In the genomic region with DNA sequence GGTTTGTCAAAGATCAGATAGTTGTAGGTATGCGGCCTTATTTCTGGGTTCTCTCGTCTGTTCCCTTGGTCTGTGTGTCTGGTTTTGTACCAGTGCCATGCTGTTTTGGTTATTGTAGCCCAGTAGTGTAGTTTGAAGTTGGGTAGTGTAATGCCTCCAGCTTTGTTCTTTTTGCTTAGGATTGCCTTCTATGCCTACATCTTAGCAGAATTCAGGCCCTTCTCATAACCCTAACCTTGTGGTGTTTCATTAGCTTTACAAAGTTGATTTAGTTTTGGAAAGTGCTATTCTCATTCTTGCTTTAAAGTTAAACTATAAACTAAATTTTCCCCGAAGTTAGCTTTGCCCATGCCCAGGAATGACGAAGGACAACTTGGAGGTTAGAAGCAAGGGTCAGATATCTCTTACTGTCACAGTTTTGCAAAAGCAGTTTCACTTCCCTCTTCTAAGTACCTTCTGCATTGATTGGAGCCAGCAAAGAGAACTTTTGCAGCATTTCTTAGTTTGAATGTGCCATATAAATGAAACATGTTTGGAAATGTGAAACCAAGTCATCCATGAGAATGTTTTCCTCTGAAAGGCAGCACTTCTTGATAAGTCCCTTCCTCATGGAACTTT, we compare ENCODE assay signal across 9 cellular contexts.
A peak's percentile ranks its signal among the peaks of the same experiment; 100 is the strongest.
DNase-seq lines count a peak whose midpoint lies in the region; ATAC-seq lines count a peak whose summit lies in the region.
"Had no signal": no experiment of that assay in that cellular context is flagged by ENCODE, and none has a peak within 500 bp of the region (broad histone marks: within the 10 kb centered on the region; RNA-seq: fewer than 3 reads in every experiment).

No MANE protein-coding gene starts in this region.

- H3K4me1 Mint-ChIP-seq in memory B cell: peaks cover 31% of the 10 kb centered on the region
- H3K4me1 Mint-ChIP-seq in activated T-helper 1 cell treated with anti-CD3 and anti-CD28 coated beads, Interleukin-12 subunit alpha, Interleukin-12 subunit beta, Interleukin-2, Interleukin-4 antibody, amounts not matched to agents 30 ng/mL and 10 ng/mL and 1 ng/mL, durations not matched to agents 14 hours and 24 hours and 36 hours (ENCODE audit: low read depth): no peaks in the 10 kb centered on the region

- ATAC-seq in GM18870 (IDR thresholded peaks at IDR 0.05; ENCODE audit: unreplicated experiment): peak; percentile 91
- peak; percentile 97 for ATAC-seq in GM21786 (IDR thresholded peaks at IDR 0.05; ENCODE audit: unreplicated experiment)
- ATAC-seq in HG03460 (IDR thresholded peaks at IDR 0.05; ENCODE audit: unreplicated experiment): peak; percentile 92
- ATAC-seq in memory B cell (ENCODE audit: low read depth): peak; percentile 68
- ATAC-seq: activated naive CD4-positive, alpha-beta T cell treated with anti-CD3 and anti-CD28 coated beads, Interleukin-2, amount 50 U/mL, for 72 hours had no signal

- DNase-seq in memory B cell (ENCODE audit: low spot score in 2 of 2) (peak in 1 of 2 donors; percentile 30), NCI-H345 (lab: John Stamatoyannopoulos, UW) (no peak), NCI-H128 (lab: John Stamatoyannopoulos, UW; ENCODE audit: unreplicated experiment) (no peak), HUDEP-2 (lab: John Stamatoyannopoulos, UW; ENCODE audit: unreplicated experiment in 76 of 76) (no peak)
- no peak for DNase-seq in activated T-helper 1 cell treated with anti-CD3 and anti-CD28 coated beads, Interleukin-12 subunit alpha, Interleukin-12 subunit beta, Interleukin-2, Interleukin-4 antibody, amounts not matched to agents 30 ng/mL and 10 ng/mL and 1 ng/mL, durations not matched to agents 14 hours and 24 hours and 36 hours (ENCODE audit: low spot score)

- peak overlapping the region; percentile 80 for H3K27ac Mint-ChIP-seq in memory B cell
- H3K27ac Mint-ChIP-seq in activated T-helper 1 cell treated with anti-CD3 and anti-CD28 coated beads, Interleukin-12 subunit alpha, Interleukin-12 subunit beta, Interleukin-2, Interleukin-4 antibody, amounts not matched to agents 30 ng/mL and 10 ng/mL and 1 ng/mL, durations not matched to agents 14 hours and 24 hours and 36 hours: no peak overlapping the region
- H3K27ac Mint-ChIP-seq: activated naive CD4-positive, alpha-beta T cell treated with anti-CD3 and anti-CD28 coated beads, Interleukin-2, amount 50 U/mL, for 72 hours had no signal

- H3K4me3 Mint-ChIP-seq in memory B cell: peak overlapping the region; percentile 24
- no peak overlapping the region for H3K4me3 Mint-ChIP-seq in activated T-helper 1 cell treated with anti-CD3 and anti-CD28 coated beads, Interleukin-12 subunit alpha, Interleukin-12 subunit beta, Interleukin-2, Interleukin-4 antibody, amounts not matched to agents 30 ng/mL and 10 ng/mL and 1 ng/mL, durations not matched to agents 14 hours and 24 hours and 36 hours

- H3K27me3 Mint-ChIP-seq in memory B cell: no peaks in the 10 kb centered on the region
- H3K27me3 Mint-ChIP-seq in activated T-helper 1 cell treated with anti-CD3 and anti-CD28 coated beads, Interleukin-12 subunit alpha, Interleukin-12 subunit beta, Interleukin-2, Interleukin-4 antibody, amounts not matched to agents 30 ng/mL and 10 ng/mL and 1 ng/mL, durations not matched to agents 14 hours and 24 hours and 36 hours (ENCODE audit: insufficient read depth): peaks cover 3% of the 10 kb centered on the region

- no peaks in the 10 kb centered on the region for H3K36me3 Mint-ChIP-seq in memory B cell
- H3K36me3 Mint-ChIP-seq in activated T-helper 1 cell treated with anti-CD3 and anti-CD28 coated beads, Interleukin-12 subunit alpha, Interleukin-12 subunit beta, Interleukin-2, Interleukin-4 antibody, amounts not matched to agents 30 ng/mL and 10 ng/mL and 1 ng/mL, durations not matched to agents 14 hours and 24 hours and 36 hours (ENCODE audit: low read depth): no peaks in the 10 kb centered on the region
- H3K36me3 Mint-ChIP-seq: activated naive CD4-positive, alpha-beta T cell treated with anti-CD3 and anti-CD28 coated beads, Interleukin-2, amount 50 U/mL, for 72 hours had no signal

- peaks cover 1% of the 10 kb centered on the region for H3K9me3 Mint-ChIP-seq in memory B cell
- H3K9me3 Mint-ChIP-seq in activated T-helper 1 cell treated with anti-CD3 and anti-CD28 coated beads, Interleukin-12 subunit alpha, Interleukin-12 subunit beta, Interleukin-2, Interleukin-4 antibody, amounts not matched to agents 30 ng/mL and 10 ng/mL and 1 ng/mL, durations not matched to agents 14 hours and 24 hours and 36 hours: no peaks in the 10 kb centered on the region
- H3K9me3 Mint-ChIP-seq: activated naive CD4-positive, alpha-beta T cell treated with anti-CD3 and anti-CD28 coated beads, Interleukin-2, amount 50 U/mL, for 72 hours had no signal

- intact Hi-C loops in activated T-helper 1 cell treated with anti-CD3 and anti-CD28 coated beads, Interleukin-12 subunit alpha, Interleukin-12 subunit beta, Interleukin-2, Interleukin-4 antibody, amounts not matched to agents 30 ng/mL and 10 ng/mL and 1 ng/mL, durations not matched to agents 14 hours and 24 hours and 36 hours (cut with micrococcal nuclease): no loop called here
